16 cellular contexts compared by ENCODE assay signal in genomic region chr1:116362050-116362449, GRCh38. TPM values are rescaled to one million over a fixed set of nuclear protein-coding genes. Genes with fewer than 3 reads are reported as not detected.
A peak's percentile ranks its signal among the peaks of the same experiment; 100 is the strongest.
DNase-seq lines count a peak whose midpoint lies in the region; FAIRE-seq and TF ChIP-seq lines count a peak whose summit lies in the region.
"Had no signal": no experiment of that assay in that cellular context is flagged by ENCODE, and none has a peak within 500 bp of the region (broad histone marks: within the 10 kb centered on the region; RNA-seq: fewer than 3 reads in every experiment).

No MANE protein-coding gene starts in this region.

- H3K9me3 ChIP-seq in A673 (ENCODE audit: low read depth, low read length, poor library complexity, severe bottlenecking) (no peaks in the 10 kb centered on the region), liver (ENCODE audit: control insufficient read depth in 4 of 4, low read length in 3 of 4) (no peaks in the 10 kb centered on the region), testis (no peaks in the 10 kb centered on the region)
- H3K9me3 ChIP-seq: A549; BLaER1 treated with 17β-estradiol and CSF1 and Interleukin-3, amounts not matched to agents 10 nM and 100 nM had no signal

- intact Hi-C loops in A673 (cut with micrococcal nuclease; ENCODE audit: unreplicated experiment) (no loop called here), dorsolateral prefrontal cortex (cut with DNase I) (loop anchor here in 1 of 2 donors (5.0 kb wide), 1 partner anchor 125 kb away; no protein-coding TSS in a partner anchor), testis (cut with DNase I; ENCODE audit: low total_unique reads) (no loop called here)

- CTCF ChIA-PET in A673 (lab: Charles Lee), result no interaction called here

- DNase-seq in A673 (ENCODE audit: low spot score) (no peak), dorsolateral prefrontal cortex (no peak), testis (peak; percentile 27), medulla oblongata (ENCODE audit: extremely low spot score) (no peak), OCI-M1 (lab: John Stamatoyannopoulos, UW) (no peak), RCC 7860 (ENCODE audit: low spot score) (no peak)
- DNase-seq: Calu3; CD8-positive, alpha-beta T cell; DMS79 treated with DMSO at 0.1 percent for 48 hours; GF-D8 had no signal

- peaks cover 83% of the 10 kb centered on the region for H3K4me1 ChIP-seq in A673 (ENCODE audit: insufficient read depth, low read length, poor library complexity, severe bottlenecking)
- H3K4me1 ChIP-seq in liver (ENCODE audit: control insufficient read depth in 4 of 4, insufficient read depth in 4 of 4, low read length in 3 of 4), result peaks cover 0 to 9% (median 7%) of the 10 kb centered on the region in 4 donors
- H3K4me1 ChIP-seq in testis, result no peaks in the 10 kb centered on the region

- TF ChIP-seq POLR2A in testis (IDR thresholded peaks at IDR 0.05), result no peak

- no TSS peak for BruUV-seq in A673 (replicated peaks; lab: Mats Ljungman, UMichigan)

- no peak for FAIRE-seq in RCC 7860 (lab: Jason Lieb, UNC)
- FAIRE-seq: A549, H1 had no signal

- H3K9ac ChIP-seq in liver (ENCODE audit: low read depth in 1 of 2, low read length in 2 of 2), result no peak overlapping the region
- H3K9ac ChIP-seq: BLaER1 treated with 17β-estradiol and CSF1 and Interleukin-3, amounts not matched to agents 10 nM and 100 nM had no signal

- H3K4me3 ChIP-seq in A673 (ENCODE audit: low read depth, low read length, poor library complexity, severe bottlenecking) (no peak overlapping the region), dorsolateral prefrontal cortex (no peak overlapping the region), liver (ENCODE audit: low read depth in 1 of 3, low read length in 3 of 3) (no peak overlapping the region), testis (no peak overlapping the region)
- H3K4me3 ChIP-seq: A549; BLaER1 treated with 17β-estradiol and CSF1 and Interleukin-3, amounts not matched to agents 10 nM and 100 nM; HAP-1 had no signal

- H3K27me3 ChIP-seq in A673 (replicated peaks; ENCODE audit: insufficient read depth, low read depth, low read length, poor library complexity) (no peaks in the 10 kb centered on the region), dorsolateral prefrontal cortex (no peaks in the 10 kb centered on the region), liver (ENCODE audit: control insufficient read depth in 4 of 4, insufficient read depth in 4 of 4, low read length in 3 of 4) (no peaks in the 10 kb centered on the region), testis (no peaks in the 10 kb centered on the region)
- H3K27me3 ChIP-seq: BLaER1 treated with 17β-estradiol and CSF1 and Interleukin-3, amounts not matched to agents 10 nM and 100 nM had no signal

- H3K36me3 ChIP-seq in A673 (ENCODE audit: insufficient read depth, low read length, poor library complexity, severe bottlenecking) (no peaks in the 10 kb centered on the region), liver (ENCODE audit: control insufficient read depth in 4 of 4, insufficient read depth in 3 of 4, low read depth in 1 of 4, low read length in 3 of 4) (no peaks in the 10 kb centered on the region), testis (ENCODE audit: low read depth, missing control alignments) (no peaks in the 10 kb centered on the region)
- H3K36me3 ChIP-seq: BLaER1 treated with 17β-estradiol and CSF1 and Interleukin-3, amounts not matched to agents 10 nM and 100 nM; HAP-1 had no signal

- TF ChIP-seq RAD21 in liver (IDR thresholded peaks at IDR 0.05), result no peak

- H3K27ac ChIP-seq in A673 (ENCODE audit: low read depth, low read length, poor library complexity, severe bottlenecking), result peak overlapping the region; percentile 100
- H3K27ac ChIP-seq in dorsolateral prefrontal cortex, result peak overlapping the region in 38 of 59 donors; percentile 0 to 73 (median 33)
- peak overlapping the region in 1 of 2 donors; percentile 21 for H3K27ac ChIP-seq in liver (ENCODE audit: low read depth in 1 of 2, low read length in 2 of 2)
- no peak overlapping the region for H3K27ac ChIP-seq in testis
- H3K27ac ChIP-seq: 22Rv1; A549; BLaER1 treated with 17β-estradiol and CSF1 and Interleukin-3, amounts not matched to agents 10 nM and 100 nM had no signal

- POLR2A ChIA-PET in A673 (lab: Charles Lee; ENCODE audit: low non-redundant PET), result no interaction called here

- WGBS in liver, result 52% methylated on average over 4 of the region's 4 CpGs
- 65 to 79% methylated on average over 4 of the region's 4 CpGs for WGBS in testis, 2 donors

- no peak for TF ChIP-seq CTCF in A673 (conservative IDR thresholded peaks at IDR 0.05; ENCODE audit: low read depth, low read length)
- TF ChIP-seq CTCF in dorsolateral prefrontal cortex (IDR thresholded peaks at IDR 0.05 in 54 of 56, conservative IDR thresholded peaks at IDR 0.05 in 2 of 56; ENCODE audit: low read depth in 1 of 56, partially characterized antibody in 56 of 56), result no peak
- no peak for TF ChIP-seq CTCF in liver (IDR thresholded peaks at IDR 0.05; ENCODE audit: low read depth, low read length, missing input control)
- no peak for TF ChIP-seq CTCF in testis (IDR thresholded peaks at IDR 0.05)

TF ChIP-seq in liver, 16 proteins besides CTCF, POLR2A, EP300 and RAD21:
- TF ChIP-seq REST (IDR thresholded peaks at IDR 0.05), result no peak
- no peak for TF ChIP-seq FOXA2 (IDR thresholded peaks at IDR 0.05)
- TF ChIP-seq HNF4G (IDR thresholded peaks at IDR 0.05), result peak; percentile 53
- TF ChIP-seq JUND (IDR thresholded peaks at IDR 0.05), result peak in 1 of 2 donors; percentile 22
- no peak for TF ChIP-seq FOXA1 (IDR thresholded peaks at IDR 0.05)
- TF ChIP-seq HNF4A (conservative IDR thresholded peaks at IDR 0.05), result peak; percentile 92
- peak; percentile 30 for TF ChIP-seq SP1 (IDR thresholded peaks at IDR 0.05)
- no peak for TF ChIP-seq GABPA (IDR thresholded peaks at IDR 0.05 in 1 of 2, conservative IDR thresholded peaks at IDR 0.05 in 1 of 2)
- TF ChIP-seq ATF3 (IDR thresholded peaks at IDR 0.05), result no peak
- peak; percentile 82 to 83 for TF ChIP-seq RXRA (IDR thresholded peaks at IDR 0.05)
- peak; percentile 23 for TF ChIP-seq YY1 (IDR thresholded peaks at IDR 0.05)

RNA-seq across cellular contexts. Expression of gene ATP1A1, which starts 11.0 kb away (rescaled TPM):
- total RNA-seq in A673 (2021) (1,293 and 1,420 TPM in 2 replicates), dorsolateral prefrontal cortex (100 to 1,000 TPM; 225 to 944 (median 658) TPM), liver (100 to 1,000 TPM in 1 of 2 donors, 10 to 100 TPM in 1; 80.8 to 128 TPM), testis (100 to 1,000 TPM; 444 to 561 TPM)
- polyA plus RNA-seq in liver (10 to 100 TPM; 68.6 to 84.5 TPM), testis (ENCODE audit: insufficient read depth, low read depth, low replicate concordance) (394 TPM)

Comparison
In these comparisons a context has a peak if more than half of its experiments do, and no peak if none do; other contexts are left out.
1. H3K27ac ChIP-seq: peak in A673 (single experiment) and dorsolateral prefrontal cortex (38 of 59); none in testis (0 of 2).